14 cellular contexts compared by ENCODE assay signal in the genomic region with DNA sequence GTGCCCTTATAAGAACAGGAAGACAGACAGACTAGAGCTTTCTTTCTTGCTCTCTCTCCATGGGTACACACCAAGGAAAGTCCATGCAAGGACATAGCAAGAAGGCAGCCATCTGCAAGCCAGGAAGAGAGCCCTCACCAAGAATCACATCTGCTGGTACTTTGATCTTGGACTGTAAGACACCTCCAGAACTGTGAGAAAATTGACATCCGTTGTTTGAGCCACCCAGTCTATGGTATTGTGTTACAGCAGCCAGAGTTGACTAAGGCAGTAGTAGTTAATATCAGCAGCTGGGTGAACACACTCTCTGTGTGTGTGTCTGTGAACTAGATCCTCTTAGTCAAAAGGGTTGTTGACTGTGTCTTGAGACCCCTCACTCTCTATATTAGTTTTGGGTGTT. TPM values are rescaled to one million over a fixed set of nuclear protein-coding genes. Genes with fewer than 3 reads are reported as not detected.
DNase-seq lines count a peak whose midpoint lies in the region; ATAC-seq and TF ChIP-seq lines count a peak whose summit lies in the region.
"Had no signal": no experiment of that assay in that cellular context is flagged by ENCODE, and none has a peak within 500 bp of the region (broad histone marks: within the 10 kb centered on the region; RNA-seq: fewer than 3 reads in every experiment).

No MANE protein-coding gene starts in this region.

- DNase-seq in NCI-H82 treated with DMSO at 0.1 percent for 48 hours (lab: John Stamatoyannopoulos, UW; ENCODE audit: unreplicated experiment) (peak; percentile 59), NCI-H82 (lab: John Stamatoyannopoulos, UW) (no peak), T1000 (lab: John Stamatoyannopoulos, UW) (no peak), DMS79 treated with DMSO at 0.1 percent for 48 hours (lab: John Stamatoyannopoulos, UW) (no peak), heart left ventricle (no peak)
- DNase-seq in effector memory CD8-positive, alpha-beta T cell = no peak
- DNase-seq in stimulated activated effector memory CD8-positive, alpha-beta T cell treated with anti-CD3 and anti-CD28 coated beads, Interleukin-12 subunit alpha, Interleukin-12 subunit beta, amount 100 ng/mL, for 72 hours (ENCODE audit: low spot score in 2 of 2) = no peak
- DNase-seq: CD4-positive, CD25-positive, alpha-beta regulatory T cell; DMS53; GOT3; H9 had no signal

- 0 out of 2 replicates have a peak overlapping the region, but pooled peaks have one; percentile 83 for H2AFZ ChIP-seq in Loucy (ENCODE audit: low read length)

- no peaks in the 10 kb centered on the region for H3K9me3 Mint-ChIP-seq in effector memory CD8-positive, alpha-beta T cell
- H3K9me3 Mint-ChIP-seq in stimulated activated effector memory CD8-positive, alpha-beta T cell treated with anti-CD3 and anti-CD28 coated beads, Interleukin-12 subunit alpha, Interleukin-12 subunit beta, amount 100 ng/mL, for 72 hours = no peaks in the 10 kb centered on the region
- H3K9me3 Mint-ChIP-seq: CD4-positive, CD25-positive, alpha-beta regulatory T cell; H9 had no signal

- WGBS in heart left ventricle, 4 donors = 92 to 100% (median 98%) methylated on average over 1 of the region's 1 CpG

- H3K4me1 Mint-ChIP-seq in effector memory CD8-positive, alpha-beta T cell (ENCODE audit: low read depth in 2 of 2) = peaks cover 31 to 32% of the 10 kb centered on the region in 2 donors
- H3K4me1 Mint-ChIP-seq in stimulated activated effector memory CD8-positive, alpha-beta T cell treated with anti-CD3 and anti-CD28 coated beads, Interleukin-12 subunit alpha, Interleukin-12 subunit beta, amount 100 ng/mL, for 72 hours = peaks cover 43% of the 10 kb centered on the region

- H3F3A ChIP-seq in Loucy (ENCODE audit: low read depth) = no peaks in the 10 kb centered on the region

- H3K27me3 ChIP-seq in Loucy (ENCODE audit: insufficient read depth, low read length, poor library complexity, severe bottlenecking) (no peaks in the 10 kb centered on the region), heart left ventricle (no peaks in the 10 kb centered on the region)
- H3K27me3 ChIP-seq: BLaER1 had no signal

- H4K20me1 ChIP-seq in Loucy (ENCODE audit: insufficient read depth, low read length, poor library complexity, severe bottlenecking) = no peaks in the 10 kb centered on the region
- H4K20me1 ChIP-seq: BLaER1 had no signal

- no peaks in the 10 kb centered on the region for H3K36me3 ChIP-seq in Loucy (ENCODE audit: insufficient read depth, low read length)
- H3K36me3 ChIP-seq in heart left ventricle = no peaks in the 10 kb centered on the region
- H3K36me3 ChIP-seq: BLaER1 had no signal

- H3K27ac ChIP-seq in heart left ventricle = no peak overlapping the region
- H3K27ac ChIP-seq: 22Rv1, BLaER1 had no signal

- TF ChIP-seq POLR2A in heart left ventricle (IDR thresholded peaks at IDR 0.05) = no peak

- peak; percentile 82 for ATAC-seq in effector memory CD8-positive, alpha-beta T cell (replicated peaks)
- ATAC-seq in stimulated activated effector memory CD8-positive, alpha-beta T cell treated with anti-CD3 and anti-CD28 coated beads, Interleukin-12 subunit alpha, Interleukin-12 subunit beta, amount 100 ng/mL, for 72 hours = no peak
- ATAC-seq in heart left ventricle = no peak

- peaks cover 24% of the 10 kb centered on the region for H3K4me1 ChIP-seq in Loucy (ENCODE audit: insufficient read depth, low read length, poor library complexity, severe bottlenecking)
- peaks cover 3 to 42% (median 21%) of the 10 kb centered on the region in 12 donors for H3K4me1 ChIP-seq in heart left ventricle

- TF ChIP-seq CTCF in Loucy (conservative IDR thresholded peaks at IDR 0.05; ENCODE audit: low read length) (no peak), heart left ventricle (IDR thresholded peaks at IDR 0.05) (no peak)

- H3K79me2 ChIP-seq in Loucy (ENCODE audit: insufficient read depth, low read length) = no peaks in the 10 kb centered on the region

- H3K27ac Mint-ChIP-seq in effector memory CD8-positive, alpha-beta T cell = peak overlapping the region in 1 of 2 donors; percentile 46
- peak overlapping the region; percentile 40 for H3K27ac Mint-ChIP-seq in stimulated activated effector memory CD8-positive, alpha-beta T cell treated with anti-CD3 and anti-CD28 coated beads, Interleukin-12 subunit alpha, Interleukin-12 subunit beta, amount 100 ng/mL, for 72 hours
- H3K27ac Mint-ChIP-seq: CD4-positive, CD25-positive, alpha-beta regulatory T cell; H9 had no signal

- H3K9me2 ChIP-seq in Loucy (replicated peaks; ENCODE audit: low read depth, low read length) = no peaks in the 10 kb centered on the region

- H3K9me3 ChIP-seq in Loucy (ENCODE audit: insufficient read depth, low read depth, low read length) = no peaks in the 10 kb centered on the region
- no peaks in the 10 kb centered on the region for H3K9me3 ChIP-seq in heart left ventricle

- no peaks in the 10 kb centered on the region for H3K36me3 Mint-ChIP-seq in effector memory CD8-positive, alpha-beta T cell (ENCODE audit: insufficient read depth)
- H3K36me3 Mint-ChIP-seq in stimulated activated effector memory CD8-positive, alpha-beta T cell treated with anti-CD3 and anti-CD28 coated beads, Interleukin-12 subunit alpha, Interleukin-12 subunit beta, amount 100 ng/mL, for 72 hours = no peaks in the 10 kb centered on the region
- H3K36me3 Mint-ChIP-seq: CD4-positive, CD25-positive, alpha-beta regulatory T cell had no signal

- peak overlapping the region; percentile 12 for H3K9ac ChIP-seq in Loucy (ENCODE audit: low read depth, low read length, poor library complexity, severe bottlenecking)
- H3K9ac ChIP-seq: BLaER1 had no signal

- peak overlapping the region in 1 of 2 donors; percentile 6 for H3K4me3 Mint-ChIP-seq in effector memory CD8-positive, alpha-beta T cell
- no peak overlapping the region for H3K4me3 Mint-ChIP-seq in stimulated activated effector memory CD8-positive, alpha-beta T cell treated with anti-CD3 and anti-CD28 coated beads, Interleukin-12 subunit alpha, Interleukin-12 subunit beta, amount 100 ng/mL, for 72 hours
- H3K4me3 Mint-ChIP-seq: CD4-positive, CD25-positive, alpha-beta regulatory T cell; H9 had no signal

- H3K4me2 ChIP-seq in Loucy (ENCODE audit: low read depth, low read length, poor library complexity, severe bottlenecking) = peak overlapping the region; percentile 41

- no peak overlapping the region for H3K4me3 ChIP-seq in Loucy (ENCODE audit: low read length, poor library complexity, severe bottlenecking)
- H3K4me3 ChIP-seq in heart left ventricle = no peak overlapping the region
- H3K4me3 ChIP-seq: BLaER1 had no signal

- intact Hi-C loops in heart left ventricle (cut with DNase I) = loop anchor here in 3 of 10 donors (5.0 to 10.0 kb wide), 4 partner anchors 56 to 159 kb away; a partner anchor contains a TSS

- H3K27me3 Mint-ChIP-seq in effector memory CD8-positive, alpha-beta T cell = no peaks in the 10 kb centered on the region

RNA-seq across cellular contexts. Expression of a gene that starts 53.8 kb away (rescaled TPM):
- 100 to 1,000 TPM in 1 of 9 donors, 10 to 100 TPM in 8; 52.0 to 102 (median 63.5) TPM for total RNA-seq in heart left ventricle
- 100 to 1,000 TPM in 1 of 2 donors, 10 to 100 TPM in 1; 44.7 to 108 TPM for polyA plus RNA-seq in heart left ventricle
